ENCODE assay signal across 15 cellular contexts in the genomic region with DNA sequence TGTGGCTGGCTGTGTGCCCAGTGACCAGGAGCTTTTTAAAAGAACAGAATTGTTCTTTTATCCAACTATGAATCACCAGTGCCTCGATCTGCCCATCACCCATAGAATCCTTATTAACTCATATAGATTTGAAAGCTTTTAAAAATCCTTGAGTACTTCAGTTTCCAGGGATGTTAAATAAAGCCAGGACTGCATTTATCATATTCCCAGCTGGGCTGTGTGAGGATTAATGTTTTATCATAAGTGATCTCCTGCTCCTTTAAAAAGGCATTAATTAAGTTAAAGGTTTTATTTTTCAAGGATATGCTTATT.
A peak's percentile ranks its signal among the peaks of the same experiment; 100 is the strongest.
DNase-seq lines count a peak whose midpoint lies in the region; ATAC-seq, FAIRE-seq and TF ChIP-seq lines count a peak whose summit lies in the region.
"Had no signal": no experiment of that assay in that cellular context is flagged by ENCODE, and none has a peak within 500 bp of the region (broad histone marks: within the 10 kb centered on the region; RNA-seq: fewer than 3 reads in every experiment).

No MANE protein-coding gene starts in this region.

- H3K4me3 ChIP-seq in epithelial cell of esophagus (ENCODE audit: low read length): no peak overlapping the region
- H3K4me3 ChIP-seq in naive thymus-derived CD4-positive, alpha-beta T cell (ENCODE audit: low read length): no peak overlapping the region
- H3K4me3 ChIP-seq: heart left ventricle, testis had no signal

- H3K9me3 ChIP-seq in naive thymus-derived CD4-positive, alpha-beta T cell (ENCODE audit: control insufficient read depth in 2 of 3, low read length in 3 of 3): no peaks in the 10 kb centered on the region
- H3K9me3 ChIP-seq: heart left ventricle, testis had no signal

- no peak for DNase-seq in H54 (ENCODE audit: insufficient read length, low spot score)
- DNase-seq in RPMI7951 (ENCODE audit: low read depth): peak; percentile 19
- peak; percentile 74 for DNase-seq in epithelial cell of esophagus (ENCODE audit: low read depth)
- DNase-seq in occipital lobe (lab: John Stamatoyannopoulos, UW): peak; percentile 12
- no peak for DNase-seq in naive thymus-derived CD8-positive, alpha-beta T cell
- no peak for DNase-seq in naive thymus-derived CD4-positive, alpha-beta T cell
- no peak for DNase-seq in GM13976 (ENCODE audit: low spot score)
- DNase-seq: activated CD8-positive, alpha-beta memory T cell treated with anti-CD3 and anti-CD28 coated beads, Interleukin-2, amount 50 U/mL, for 4 hours; activated naive CD8-positive, alpha-beta T cell treated with anti-CD3 and anti-CD28 coated beads, Interleukin-2, amount 50 U/mL, for 24 hours; CD4-positive, alpha-beta T cell; effector CD4-positive, alpha-beta T cell; heart left ventricle; NCI-H187; testis had no signal

- H3K36me3 Mint-ChIP-seq in naive thymus-derived CD8-positive, alpha-beta T cell: no peaks in the 10 kb centered on the region
- H3K36me3 Mint-ChIP-seq in naive thymus-derived CD4-positive, alpha-beta T cell: no peaks in the 10 kb centered on the region

- H3K27ac Mint-ChIP-seq in naive thymus-derived CD8-positive, alpha-beta T cell: no peak overlapping the region
- H3K27ac Mint-ChIP-seq in naive thymus-derived CD4-positive, alpha-beta T cell: no peak overlapping the region
- H3K27ac Mint-ChIP-seq: activated naive CD8-positive, alpha-beta T cell treated with anti-CD3 and anti-CD28 coated beads, Interleukin-2, amount 50 U/mL, for 24 hours; CD4-positive, alpha-beta T cell had no signal

- FAIRE-seq in H54 (lab: Jason Lieb, UNC): peak; percentile 55

- POLR2A ChIA-PET in naive thymus-derived CD8-positive, alpha-beta T cell (lab: Charles Lee): no interaction called here
- POLR2A ChIA-PET in naive thymus-derived CD4-positive, alpha-beta T cell (lab: Charles Lee): no interaction called here

- intact Hi-C loops in naive thymus-derived CD4-positive, alpha-beta T cell (cut with micrococcal nuclease): no loop called here

- no peak for ATAC-seq in naive thymus-derived CD8-positive, alpha-beta T cell
- ATAC-seq in naive thymus-derived CD4-positive, alpha-beta T cell: no peak
- no peak for ATAC-seq in GM18861 (IDR thresholded peaks at IDR 0.05; ENCODE audit: unreplicated experiment)
- ATAC-seq: activated naive CD8-positive, alpha-beta T cell treated with anti-CD3 and anti-CD28 coated beads, Interleukin-2, amount 50 U/mL, for 24 hours; heart left ventricle had no signal

- H3K36me3 ChIP-seq in naive thymus-derived CD4-positive, alpha-beta T cell (ENCODE audit: control insufficient read depth in 2 of 3, insufficient read depth in 3 of 3, low read length in 3 of 3): no peaks in the 10 kb centered on the region
- H3K36me3 ChIP-seq: heart left ventricle had no signal

- H3K9me3 Mint-ChIP-seq in naive thymus-derived CD8-positive, alpha-beta T cell: peaks cover 0 to 5% (median 0%) of the 10 kb centered on the region in 9 donors
- peaks cover 0 to 7% (median 0%) of the 10 kb centered on the region in 11 donors for H3K9me3 Mint-ChIP-seq in naive thymus-derived CD4-positive, alpha-beta T cell
- H3K9me3 Mint-ChIP-seq: CD4-positive, alpha-beta T cell had no signal

- H3K27ac ChIP-seq in naive thymus-derived CD4-positive, alpha-beta T cell (ENCODE audit: low read depth, low read length): no peak overlapping the region
- H3K27ac ChIP-seq: heart left ventricle, testis had no signal

- in situ Hi-C loops in GM13976 (cut with MboI; ENCODE audit: low sequenced_read_pairs, unreplicated experiment): no loop called here

- H3K27me3 ChIP-seq in naive thymus-derived CD4-positive, alpha-beta T cell (ENCODE audit: control insufficient read depth in 2 of 2, insufficient read depth in 2 of 2, low read length in 2 of 2): no peaks in the 10 kb centered on the region
- H3K27me3 ChIP-seq: heart left ventricle, testis had no signal

- no peaks in the 10 kb centered on the region for H3K4me1 ChIP-seq in naive thymus-derived CD4-positive, alpha-beta T cell (ENCODE audit: control insufficient read depth in 2 of 2, insufficient read depth in 2 of 2, low read length in 2 of 2)
- H3K4me1 ChIP-seq: heart left ventricle, testis had no signal

- H3K4me1 Mint-ChIP-seq in naive thymus-derived CD8-positive, alpha-beta T cell: no peaks in the 10 kb centered on the region
- no peaks in the 10 kb centered on the region for H3K4me1 Mint-ChIP-seq in naive thymus-derived CD4-positive, alpha-beta T cell
- H3K4me1 Mint-ChIP-seq: activated naive CD8-positive, alpha-beta T cell treated with anti-CD3 and anti-CD28 coated beads, Interleukin-2, amount 50 U/mL, for 24 hours had no signal

- no peak overlapping the region for H3K4me3 Mint-ChIP-seq in naive thymus-derived CD8-positive, alpha-beta T cell
- no peak overlapping the region for H3K4me3 Mint-ChIP-seq in naive thymus-derived CD4-positive, alpha-beta T cell
- H3K4me3 Mint-ChIP-seq: activated naive CD8-positive, alpha-beta T cell treated with anti-CD3 and anti-CD28 coated beads, Interleukin-2, amount 50 U/mL, for 24 hours; CD4-positive, alpha-beta T cell had no signal

- CTCF ChIA-PET in naive thymus-derived CD4-positive, alpha-beta T cell (lab: Charles Lee): no interaction called here

- no peak for TF ChIP-seq POLR2A in H54 (IDR thresholded peaks at IDR 0.05; ENCODE audit: low read depth, low read length)

- TF ChIP-seq CTCF in epithelial cell of esophagus (IDR thresholded peaks at IDR 0.05; ENCODE audit: insufficient read depth, low read depth, low read length, missing control alignments) (no peak), GM13976 (IDR thresholded peaks at IDR 0.05; ENCODE audit: borderline replicate concordance, control extremely low read depth, extremely low read depth, insufficient read depth, missing control alignments) (no peak)

- H3K27me3 Mint-ChIP-seq in naive thymus-derived CD8-positive, alpha-beta T cell: peaks cover 0 to 4% (median 0%) of the 10 kb centered on the region in 5 donors
- no peaks in the 10 kb centered on the region for H3K27me3 Mint-ChIP-seq in naive thymus-derived CD4-positive, alpha-beta T cell
- H3K27me3 Mint-ChIP-seq: activated naive CD8-positive, alpha-beta T cell treated with anti-CD3 and anti-CD28 coated beads, Interleukin-2, amount 50 U/mL, for 24 hours; CD4-positive, alpha-beta T cell had no signal

Comparison
In these comparisons a context has a peak if more than half of its experiments do, and no peak if none do; other contexts are left out.
1. DNase-seq: peak in RPMI7951 (single experiment), epithelial cell of esophagus (single experiment) and occipital lobe (single experiment); none in H54 (single experiment), naive thymus-derived CD8-positive, alpha-beta T cell (0 of 10), naive thymus-derived CD4-positive, alpha-beta T cell (0 of 9) and GM13976 (single experiment).